13 cellular contexts compared by ENCODE assay signal in genomic region chr11:86742436-86742805, GRCh38. TPM values are rescaled to one million over a fixed set of nuclear protein-coding genes. Genes with fewer than 3 reads are reported as not detected.
A peak's percentile ranks its signal among the peaks of the same experiment; 100 is the strongest.
DNase-seq lines count a peak whose midpoint lies in the region; ATAC-seq, FAIRE-seq and TF ChIP-seq lines count a peak whose summit lies in the region.
"Had no signal": no experiment of that assay in that cellular context is flagged by ENCODE, and none has a peak within 500 bp of the region (broad histone marks: within the 10 kb centered on the region; RNA-seq: fewer than 3 reads in every experiment).

No MANE protein-coding gene starts in this region.

- no peak for FAIRE-seq in endothelial cell of umbilical vein (lab: Jason Lieb, UNC)
- FAIRE-seq: GM12878, small intestine had no signal

- no peaks in the 10 kb centered on the region for H3K27me3 ChIP-seq in endothelial cell of umbilical vein (ENCODE audit: control insufficient read depth in 2 of 2, insufficient read depth in 2 of 2, low read length in 2 of 2)
- H3K27me3 ChIP-seq in trophoblast cell (ENCODE audit: insufficient read depth, low read length), result no peaks in the 10 kb centered on the region

- H3K36me3 ChIP-seq in endothelial cell of umbilical vein (ENCODE audit: control insufficient read depth in 2 of 2, extremely low read depth in 1 of 2, insufficient read depth in 2 of 2, low read length in 2 of 2) (no peaks in the 10 kb centered on the region), trophoblast cell (ENCODE audit: control insufficient read depth in 1 of 2, insufficient read depth in 2 of 2, low read length in 2 of 2) (no peaks in the 10 kb centered on the region)

- peaks cover 52% of the 10 kb centered on the region for H3K79me1 ChIP-seq in trophoblast cell (ENCODE audit: low read length)

- TF ChIP-seq POLR2A in endothelial cell of umbilical vein (IDR thresholded peaks at IDR 0.05; ENCODE audit: low read depth, low read length), result no peak

- peak overlapping the region; percentile 91 for H2BK12ac ChIP-seq in trophoblast cell (ENCODE audit: low read length)

- no peak for ATAC-seq in HG02840 (IDR thresholded peaks at IDR 0.05; ENCODE audit: low FRiP score, unreplicated experiment)
- ATAC-seq in stimulated activated naive CD8-positive, alpha-beta T cell treated with anti-CD3 and anti-CD28 coated beads, Interleukin-15, Interleukin-2, amounts not matched to agents 100 U/mL and 50 U/mL, for 24 hours, result no peak
- ATAC-seq: T-helper 17 cell had no signal

- BruUV-seq in endothelial cell of umbilical vein (replicated peaks; lab: Mats Ljungman, UMichigan), result no TSS peak

- TF ChIP-seq CTCF in 22Rv1 (IDR thresholded peaks at IDR 0.05) (no peak), RWPE1 (conservative IDR thresholded peaks at IDR 0.05; ENCODE audit: low read depth) (no peak), endothelial cell of umbilical vein (IDR thresholded peaks at IDR 0.05; ENCODE audit: extremely low read depth in 1 of 2, insufficient read depth in 1 of 2, low read depth in 1 of 2, low read length in 2 of 2) (no peak)

- H3K14ac ChIP-seq in trophoblast cell (ENCODE audit: low read length), result peak overlapping the region; percentile 83

- H3K9me1 ChIP-seq in endothelial cell of umbilical vein (replicated peaks; ENCODE audit: control insufficient read depth, extremely low read depth, insufficient read depth, low read length), result no peaks in the 10 kb centered on the region

- whole genome bisulfite sequencing in trophoblast cell (ENCODE audit: extremely low coverage, insufficient coverage, insufficient read length), result no CpG with 5 or more reads among the region's 3 CpGs

- no peaks in the 10 kb centered on the region for H3K9me3 ChIP-seq in endothelial cell of umbilical vein (replicated peaks; ENCODE audit: control insufficient read depth, insufficient read depth, low read length)
- H3K9me3 ChIP-seq in trophoblast cell (ENCODE audit: insufficient read depth, low read depth, low read length), result no peaks in the 10 kb centered on the region

- H3K23ac ChIP-seq in trophoblast cell (ENCODE audit: low read length), result no peak overlapping the region

- H3K18ac ChIP-seq in trophoblast cell (ENCODE audit: low read length), result peak overlapping the region; percentile 27

- H4K91ac ChIP-seq in trophoblast cell (ENCODE audit: low read depth, low read length), result peak overlapping the region; percentile 82

- peak overlapping the region; percentile 69 for H2BK120ac ChIP-seq in trophoblast cell (ENCODE audit: insufficient read depth, low read length, poor library complexity)

- dilution Hi-C loops in endothelial cell of umbilical vein (cut with MboI; ENCODE audit: extremely low pct_ligation_motif_present, low sequenced_read_pairs), result no loop called here

- POLR2A ChIA-PET in RWPE1 (lab: Yijun Ruan, JAX; ENCODE audit: low non-redundant PET), result no interaction called here
- POLR2A ChIA-PET in endothelial cell of umbilical vein (lab: Charles Lee), result no interaction called here

- H4K20me1 ChIP-seq in endothelial cell of umbilical vein (replicated peaks; ENCODE audit: control insufficient read depth, extremely low read depth, insufficient read depth, low read length), result no peaks in the 10 kb centered on the region

- intact Hi-C loops in endothelial cell of umbilical vein (cut with micrococcal nuclease), result loop anchor here (5.0 kb wide), 1 partner anchor 150 kb away; no protein-coding TSS in a partner anchor

- H4K8ac ChIP-seq in trophoblast cell (ENCODE audit: low read depth, low read length), result peak overlapping the region; percentile 59

- H2AK5ac ChIP-seq in trophoblast cell (ENCODE audit: low read length), result peak overlapping the region; percentile 88

- H3K27ac ChIP-seq in 22Rv1 (peak overlapping the region; percentile 79), RWPE1 (peak overlapping the region; percentile 90), endothelial cell of umbilical vein (ENCODE audit: insufficient read depth, low read depth, low read length) (peak overlapping the region; percentile 99), trophoblast cell (ENCODE audit: low read depth, low read length) (peak overlapping the region; percentile 37)

- H2AFZ ChIP-seq in endothelial cell of umbilical vein (ENCODE audit: low read depth, low read length) (no peak overlapping the region), trophoblast cell (ENCODE audit: insufficient read depth, low read length, poor library complexity) (no peak overlapping the region)

- H3K79me2 ChIP-seq in endothelial cell of umbilical vein (ENCODE audit: control insufficient read depth, insufficient read depth, low read length), result no peaks in the 10 kb centered on the region
- H3K79me2 ChIP-seq in trophoblast cell (ENCODE audit: control insufficient read depth, insufficient read depth, low read length, poor library complexity), result peaks cover 6% of the 10 kb centered on the region

- peaks cover 62% of the 10 kb centered on the region for H3K4me1 ChIP-seq in endothelial cell of umbilical vein (ENCODE audit: control insufficient read depth, extremely low read depth, insufficient read depth, low read length)
- peaks cover 33 to 49% of the 10 kb centered on the region in 2 experiments for H3K4me1 ChIP-seq in trophoblast cell (ENCODE audit: control insufficient read depth in 1 of 2, insufficient read depth in 2 of 2, low read length in 2 of 2)

- H2BK5ac ChIP-seq in trophoblast cell (ENCODE audit: low read depth, low read length, poor library complexity), result peak overlapping the region; percentile 81

- DNase-seq in RWPE1 (ENCODE audit: low spot score) (no peak), endothelial cell of umbilical vein (ENCODE audit: low read depth, low spot score) (no peak), trophoblast cell (no peak), NCI-H526 treated with DMSO at 0.1 percent for 48 hours (lab: John Stamatoyannopoulos, UW) (no peak)
- no peak for DNase-seq in stimulated activated naive CD8-positive, alpha-beta T cell treated with anti-CD3 and anti-CD28 coated beads, Interleukin-15, Interleukin-2, amounts not matched to agents 100 U/mL and 50 U/mL, for 24 hours
- no peak for DNase-seq in effector CD8-positive, alpha-beta T cell (lab: John Stamatoyannopoulos, UW)
- DNase-seq: activated CD4-positive, alpha-beta T cell treated with anti-CD3 and anti-CD28 coated beads, Interleukin-2, amount 50 U/mL, for 1 hour; DMS79 treated with DMSO at 0.1 percent for 48 hours; T-helper 17 cell had no signal

- H3K9ac ChIP-seq in endothelial cell of umbilical vein (replicated peaks; ENCODE audit: extremely low read depth, insufficient read depth, low read length), result peak overlapping the region; percentile 90
- no peak overlapping the region for H3K9ac ChIP-seq in trophoblast cell (ENCODE audit: low read length)

- H3K4me3 ChIP-seq in endothelial cell of umbilical vein (replicated peaks in 1 of 3; ENCODE audit: insufficient read depth in 1 of 3, low read depth in 1 of 3, low read length in 3 of 3), result no peak overlapping the region
- no peak overlapping the region for H3K4me3 ChIP-seq in trophoblast cell (ENCODE audit: low read depth, low read length)
- H3K4me3 ChIP-seq: GM12878 had no signal

- H3K4me2 ChIP-seq in endothelial cell of umbilical vein (ENCODE audit: insufficient read depth, low read length) (peak overlapping the region; percentile 40), trophoblast cell (ENCODE audit: low read length) (no peak overlapping the region)

- H3K4ac ChIP-seq in trophoblast cell (ENCODE audit: low read depth, low read length), result no peak overlapping the region

- H4K12ac ChIP-seq in trophoblast cell (ENCODE audit: low read depth, low read length), result no peak overlapping the region

- CTCF ChIA-PET in RWPE1 (lab: Yijun Ruan, JAX), result no interaction called here
- CTCF ChIA-PET in endothelial cell of umbilical vein (lab: Charles Lee), result no interaction called here

TF ChIP-seq in endothelial cell of umbilical vein, 7 proteins besides CTCF, POLR2A, EP300 and RAD21:
- TF ChIP-seq MYC (IDR thresholded peaks at IDR 0.05; ENCODE audit: low read depth, low read length) (no peak), GATA2 (IDR thresholded peaks at IDR 0.05; ENCODE audit: insufficient read depth, insufficient read length, low read depth, low read length) (no peak), JUN (IDR thresholded peaks at IDR 0.05; ENCODE audit: borderline replicate concordance, insufficient read depth, insufficient read length, low read depth) (no peak), POLR2AphosphoS5 (IDR thresholded peaks at IDR 0.05; ENCODE audit: insufficient read depth, low read depth, low read length) (no peak), MAX (IDR thresholded peaks at IDR 0.05; ENCODE audit: insufficient read depth, insufficient read length) (no peak), EZH2 (IDR thresholded peaks at IDR 0.05; ENCODE audit: borderline replicate concordance, low read depth, low read length, severe bottlenecking) (no peak), FOS (IDR thresholded peaks at IDR 0.05; ENCODE audit: borderline replicate concordance, insufficient read depth, low read length) (no peak)

RNA-seq across cellular contexts. Expression of gene PRSS23, which starts 57.9 kb away (rescaled TPM):
- 240 and 278 TPM in 2 replicates for total RNA-seq in endothelial cell of umbilical vein
- 146 and 161 TPM in 2 replicates for polyA plus RNA-seq in endothelial cell of umbilical vein
- 203 and 208 TPM in 2 replicates for polyA plus RNA-seq in endothelial cell of umbilical vein (2011; cell fraction: cytosol; rRNA removed)
- 125 and 127 TPM in 2 replicates for polyA plus RNA-seq in endothelial cell of umbilical vein (2011; cell fraction: nucleus; rRNA removed)
- 434 and 459 TPM in 2 replicates for polyA plus RNA-seq in endothelial cell of umbilical vein (2012)
- polyA minus RNA-seq in endothelial cell of umbilical vein, result 298 and 340 TPM in 2 replicates
- polyA minus RNA-seq in endothelial cell of umbilical vein (2011; cell fraction: cytosol; rRNA and poly(A)+ RNA removed), result 250 TPM
- polyA minus RNA-seq in endothelial cell of umbilical vein (2011; cell fraction: nucleus; rRNA and poly(A)+ RNA removed), result 104 and 133 TPM in 2 replicates
- polyA plus RNA-seq in trophoblast cell (2013), result 180 and 185 TPM in 2 replicates
- total RNA-seq: T-helper 17 cell had no signal

Comparison
In these comparisons a context has a peak if more than half of its experiments do, and no peak if none do; other contexts are left out.
1. H3K27ac ChIP-seq: peak in every context shown above with its lines; median percentile 99 in endothelial cell of umbilical vein; 90 in RWPE1; 79 in 22Rv1; 37 in trophoblast cell.